In genomic region chr12:38662851-38663250, GRCh38 we compare ENCODE assay signal across 24 cellular contexts.
DNase-seq lines count a peak whose midpoint lies in the region; ATAC-seq and TF ChIP-seq lines count a peak whose summit lies in the region.
"Had no signal": no experiment of that assay in that cellular context is flagged by ENCODE, and none has a peak within 500 bp of the region (broad histone marks: within the 10 kb centered on the region; RNA-seq: fewer than 3 reads in every experiment).

No MANE protein-coding gene starts in this region.

- ATAC-seq in HG03460 (IDR thresholded peaks at IDR 0.05; ENCODE audit: unreplicated experiment) = no peak
- ATAC-seq: activated CD8-positive, alpha-beta T cell treated with anti-CD3 and anti-CD28 coated beads, Interleukin-2, amount 10 ng/mL, durations not matched to agents 7 days and 5 days; HCT116; heart left ventricle had no signal

- TF ChIP-seq CTCF in AG10803 (conservative IDR thresholded peaks at IDR 0.05; ENCODE audit: low read length) = no peak
- TF ChIP-seq CTCF in fibroblast of the aortic adventitia (IDR thresholded peaks at IDR 0.05; ENCODE audit: insufficient read depth, low read length) = no peak

- DNase-seq in AG10803 (ENCODE audit: low read depth) (peak; percentile 62), HCEC 1CT (peak; percentile 12), amniotic epithelial cell (ENCODE audit: low read depth) (peak; percentile 19), fibroblast of the aortic adventitia (ENCODE audit: low read depth) (peak; percentile 47), NCI-H1694 treated with DMSO at 0.1 percent for 48 hours (lab: John Stamatoyannopoulos, UW) (no peak)
- DNase-seq in activated CD4-positive, CD25-positive, alpha-beta regulatory T cell (lab: John Stamatoyannopoulos, UW) = no peak
- DNase-seq: activated CD8-positive, alpha-beta T cell treated with anti-CD3 and anti-CD28 coated beads, Interleukin-2, amount 10 ng/mL, durations not matched to agents 7 days and 5 days; activated naive CD4-positive, alpha-beta T cell treated with anti-CD3 and anti-CD28 coated beads for 36 hours; amygdala; CD8-positive, alpha-beta memory T cell; effector CD4-positive, alpha-beta T cell; EL; foreskin fibroblast; heart left ventricle; NCI-H1092 treated with DMSO at 0.1 percent for 48 hours; NCI-H187; NCI-H510A treated with DMSO at 0.1 percent for 48 hours; PC-9; retina; SK-N-SH had no signal

- no peak overlapping the region for H3K4me3 ChIP-seq in AG10803 (ENCODE audit: low read length)
- no peak overlapping the region for H3K4me3 ChIP-seq in fibroblast of the aortic adventitia (ENCODE audit: low read depth, low read length)
- H3K4me3 ChIP-seq: heart left ventricle, PC-9, skin epidermis, thoracic aorta had no signal

Comparison
In these comparisons a context has a peak if more than half of its experiments do, and no peak if none do; other contexts are left out.
1. DNase-seq: peak in AG10803 (single experiment), HCEC 1CT (single experiment), amniotic epithelial cell (single experiment) and fibroblast of the aortic adventitia (single experiment); none in activated CD4-positive, CD25-positive, alpha-beta regulatory T cell (0 of 4) and NCI-H1694 treated with DMSO at 0.1 percent for 48 hours (single experiment).